ENCODE assay signal across 22 cellular contexts in the genomic region with DNA sequence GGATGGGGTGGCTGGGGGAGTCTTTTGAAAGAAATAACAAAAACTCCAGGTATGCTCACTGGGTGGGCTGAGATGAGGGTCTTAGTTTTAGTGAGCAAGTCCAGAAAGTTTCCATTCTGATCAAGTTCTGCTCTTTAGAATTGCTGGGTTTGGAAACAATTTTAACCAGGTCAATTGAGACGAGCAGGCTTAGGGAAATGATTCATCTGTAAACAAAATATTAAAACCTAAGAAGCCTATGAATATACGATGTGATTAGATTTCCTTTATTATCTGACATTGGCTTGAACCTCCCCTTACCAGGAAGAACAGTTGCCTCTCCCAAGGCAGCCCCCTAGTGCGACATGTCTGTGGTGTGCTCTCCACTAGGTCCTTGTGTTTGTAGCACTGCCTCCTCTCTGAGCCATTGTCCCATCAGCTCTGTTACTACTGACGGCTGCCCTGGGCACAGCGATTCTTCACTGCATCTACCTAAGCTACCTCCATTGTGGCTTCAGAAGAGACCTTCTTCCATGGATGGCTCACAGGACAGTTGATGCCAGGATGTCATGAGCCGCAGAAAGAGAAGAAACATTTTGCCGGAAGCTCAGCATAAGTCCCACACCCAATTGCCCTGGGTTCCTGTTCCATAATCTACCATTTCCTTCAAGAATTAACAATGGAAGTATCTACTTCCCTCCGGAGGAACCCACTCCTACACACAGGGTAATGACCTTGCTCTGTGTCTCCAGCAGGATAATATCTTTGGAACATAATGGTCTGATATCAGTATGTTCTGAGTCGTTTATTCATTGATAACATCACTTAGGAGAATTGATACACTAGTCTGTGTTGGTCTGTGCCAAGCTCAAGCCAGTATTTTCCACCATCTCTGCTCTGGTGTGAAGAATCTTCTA.
"Had no signal": no experiment of that assay in that cellular context is flagged by ENCODE, and none has a peak within 500 bp of the region (broad histone marks: within the 10 kb centered on the region; RNA-seq: fewer than 3 reads in every experiment).

No MANE protein-coding gene starts in this region.

- H3K27me3 ChIP-seq: left lung, sigmoid colon, upper lobe of left lung had no signal

- ATAC-seq: activated CD8-positive, alpha-beta T cell treated with anti-CD3 and anti-CD28 coated beads, Interleukin-2, amount 10 ng/mL, durations not matched to agents 7 days and 5 days; left lung; stimulated activated effector memory CD8-positive, alpha-beta T cell treated with anti-CD3 and anti-CD28 coated beads, Interleukin-12 subunit alpha, Interleukin-12 subunit beta, amount 100 ng/mL, for 72 hours had no signal

- H3K4me3 ChIP-seq: dorsolateral prefrontal cortex, left lung, sigmoid colon, thoracic aorta, upper lobe of left lung had no signal

- FAIRE-seq: bronchial epithelial cell, kidney had no signal

- H3K4me1 ChIP-seq: left lung, sigmoid colon had no signal

- H3K36me3 ChIP-seq: left lung, sigmoid colon, thoracic aorta, upper lobe of left lung had no signal

- DNase-seq: activated B cell treated with CpG ODN at 0.5 μM for 24 hours; activated CD4-positive, alpha-beta T cell treated with anti-CD3 and anti-CD28 coated beads for 4 hours; activated CD8-positive, alpha-beta T cell treated with anti-CD3 and anti-CD28 coated beads, Interleukin-2, amount 10 ng/mL, durations not matched to agents 7 days and 5 days; activated gamma-delta T cell; activated T-cell treated with anti-CD3 and anti-CD28 coated beads, Interleukin-2, amount 50 U/mL, for 24 hours; dorsolateral prefrontal cortex; endodermal cell; foreskin melanocyte; glutamatergic neuron; hypothalamus; kidney; left lung; mammary epithelial cell; nephron progenitor cell; nucleus accumbens; posterior cingulate gyrus; sigmoid colon; stimulated activated CD4-positive, alpha-beta T cell treated with anti-CD3 and anti-CD28 coated beads, Interleukin-4, amount 100 ng/mL, for 24 hours; upper lobe of left lung had no signal

- H3K27ac ChIP-seq: dorsolateral prefrontal cortex, sigmoid colon, thoracic aorta had no signal

- H3K9me3 ChIP-seq: left lung, sigmoid colon, thoracic aorta, upper lobe of left lung had no signal
